ENCODE assay signal across 8 cellular contexts in the genomic region with DNA sequence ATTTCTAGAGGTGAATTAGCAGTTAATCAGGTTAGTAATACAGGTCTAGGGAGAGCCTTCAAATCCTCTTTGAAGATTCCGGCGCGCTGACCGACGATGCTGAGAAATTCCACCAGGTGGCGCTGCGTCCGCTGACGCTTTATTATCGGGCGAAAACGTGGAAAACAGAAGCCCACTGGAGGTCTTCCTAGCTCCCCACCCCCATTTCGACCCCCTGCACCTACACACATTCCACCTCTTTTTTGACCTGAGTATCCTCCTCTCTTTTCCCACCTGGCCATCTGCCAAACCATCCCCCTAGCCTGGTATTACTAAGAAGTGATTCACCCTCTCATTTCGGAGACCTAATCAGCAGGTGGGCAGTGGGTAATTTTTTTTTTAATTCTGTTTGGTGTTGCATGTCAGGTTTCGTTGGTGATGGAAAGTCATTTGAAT.
DNase-seq lines count a peak whose midpoint lies in the region; ATAC-seq and TF ChIP-seq lines count a peak whose summit lies in the region.

No MANE protein-coding gene starts in this region.

- peak; percentile 25 for DNase-seq in AG10803 (ENCODE audit: low read depth)
- peak; percentile 77 for DNase-seq in GM23338 (ENCODE audit: low spot score)
- DNase-seq in PC-9 = peak; percentile 70 to 72
- peak; percentile 82 for DNase-seq in activated effector memory CD4-positive, alpha-beta T cell treated with anti-CD3 and anti-CD28 coated beads, Interleukin-2, amount 50 U/mL, for 16 hours
- DNase-seq in head of caudate nucleus = peak; percentile 8 to 89 (median 72)
- peak; percentile 55 to 57 for DNase-seq in uterus

- no peak overlapping the region for H3K9ac ChIP-seq in parathyroid adenoma

- H3K36me3 ChIP-seq in GM23338 (ENCODE audit: insufficient read depth) = no peaks in the 10 kb centered on the region
- no peaks in the 10 kb centered on the region for H3K36me3 ChIP-seq in PC-9 (ENCODE audit: low read depth)
- no peaks in the 10 kb centered on the region for H3K36me3 ChIP-seq in parathyroid adenoma (ENCODE audit: control insufficient read depth, insufficient read depth, low read length)
- no peaks in the 10 kb centered on the region for H3K36me3 ChIP-seq in uterus

- CTCF ChIA-PET in PC-9 (lab: Charles Lee) = interaction anchor here (0.6 to 1.3 kb wide), 3 partner anchors 64 to 97 kb away, joined by 3 read pairs; no protein-coding TSS in a partner anchor

- H3K27me3 ChIP-seq in GM23338 (ENCODE audit: insufficient read depth) = no peaks in the 10 kb centered on the region
- H3K27me3 ChIP-seq in PC-9 (ENCODE audit: insufficient read depth, low read depth) = no peaks in the 10 kb centered on the region
- H3K27me3 ChIP-seq in parathyroid adenoma (ENCODE audit: control insufficient read depth, insufficient read depth, low read length) = no peaks in the 10 kb centered on the region
- H3K27me3 ChIP-seq in uterus = no peaks in the 10 kb centered on the region

- H3K27me3 Mint-ChIP-seq in GM23338 (ENCODE audit: insufficient read depth, low read depth, poor library complexity) = peaks cover 2% of the 10 kb centered on the region

- H3K36me3 Mint-ChIP-seq in GM23338 (ENCODE audit: low read depth) = no peaks in the 10 kb centered on the region

- POLR2A ChIA-PET in PC-9 (lab: Charles Lee; ENCODE audit: unreplicated experiment) = no interaction called here

- H3K9me3 ChIP-seq in PC-9 (ENCODE audit: insufficient read depth, low read depth) (no peaks in the 10 kb centered on the region), parathyroid adenoma (ENCODE audit: control insufficient read depth, low read length) (no peaks in the 10 kb centered on the region), uterus (no peaks in the 10 kb centered on the region)

- no peak for TF ChIP-seq POLR2A in uterus (IDR thresholded peaks at IDR 0.05)

- H3K4me2 ChIP-seq in GM23338 (peak overlapping the region; percentile 76), PC-9 (peak overlapping the region; percentile 65), parathyroid adenoma (ENCODE audit: low read length) (peak overlapping the region; percentile 39)

- peak; percentile 50 for ATAC-seq in GM23338
- no peak for ATAC-seq in GM21529 (IDR thresholded peaks at IDR 0.05; ENCODE audit: unreplicated experiment)

- intact Hi-C loops in PC-9 (cut with micrococcal nuclease; ENCODE audit: unreplicated experiment) = loop anchor here (1.0 to 2.0 kb wide), 7 partner anchors 42 to 303 kb away; no protein-coding TSS in a partner anchor
- intact Hi-C loops in head of caudate nucleus (cut with DNase I) = loop anchor here (5.0 kb wide), 1 partner anchor 300 kb away; no protein-coding TSS in a partner anchor
- intact Hi-C loops in uterus (cut with DNase I; ENCODE audit: low total_unique reads) = loop anchor here (10.0 kb wide), 1 partner anchor 302 kb away; no protein-coding TSS in a partner anchor

- no TSS peak for BruUV-seq in PC-9 (replicated peaks; lab: Mats Ljungman, UMichigan)

- no peaks in the 10 kb centered on the region; the same call in 2 of the 3 replicates for H3K9me3 Mint-ChIP-seq in GM23338

- H3K27ac ChIP-seq in GM23338 (ENCODE audit: low read depth) (no peak overlapping the region), PC-9 (peak overlapping the region; percentile 45), parathyroid adenoma (no peak overlapping the region), uterus (no peak overlapping the region)

- H3F3A ChIP-seq in GM23338 (replicated peaks; ENCODE audit: low read depth) (no peaks in the 10 kb centered on the region), PC-9 (ENCODE audit: insufficient read depth, low read depth) (no peaks in the 10 kb centered on the region)

- H3K9me2 ChIP-seq in GM23338 (ENCODE audit: insufficient read depth) (no peaks in the 10 kb centered on the region), PC-9 (ENCODE audit: insufficient read depth) (no peaks in the 10 kb centered on the region)

- H3K4me1 Mint-ChIP-seq in GM23338 = peaks cover 12% of the 10 kb centered on the region; the same call in 2 of the 3 replicates

- H3K79me2 ChIP-seq in GM23338 (replicated peaks; ENCODE audit: insufficient read depth) = no peaks in the 10 kb centered on the region
- no peaks in the 10 kb centered on the region for H3K79me2 ChIP-seq in PC-9 (ENCODE audit: low read depth)
- no peaks in the 10 kb centered on the region for H3K79me2 ChIP-seq in parathyroid adenoma

- H3K4me3 Mint-ChIP-seq in GM23338 = peak overlapping the region; percentile 31; the same call in 2 of the 3 replicates

- H3K27ac Mint-ChIP-seq in GM23338 = no peak overlapping the region

- H3K4me1 ChIP-seq in GM23338 (ENCODE audit: insufficient read depth) (no peaks in the 10 kb centered on the region), PC-9 (replicated peaks; ENCODE audit: insufficient read depth) (peaks cover 10% of the 10 kb centered on the region), parathyroid adenoma (no peaks in the 10 kb centered on the region), uterus (no peaks in the 10 kb centered on the region)

- H4K20me1 ChIP-seq in GM23338 (replicated peaks; ENCODE audit: insufficient read depth) (no peaks in the 10 kb centered on the region; the same call in 1 of the 2 replicates), PC-9 (ENCODE audit: insufficient read depth) (no peaks in the 10 kb centered on the region)

- TF ChIP-seq CTCF in AG10803 (conservative IDR thresholded peaks at IDR 0.05; ENCODE audit: low read length) (peak; percentile 83), GM23338 (conservative IDR thresholded peaks at IDR 0.05; ENCODE audit: low read depth in 2 of 2) (peak; percentile 77 to 85), PC-9 (conservative IDR thresholded peaks at IDR 0.05) (peak; percentile 98), parathyroid adenoma (IDR thresholded peaks at IDR 0.05) (peak; percentile 95), uterus (IDR thresholded peaks at IDR 0.05) (peak; percentile 79 to 92 (median 86))

- H3K4me3 ChIP-seq in AG10803 (ENCODE audit: low read length) (no peak overlapping the region), GM23338 (0 out of 2 replicates have a peak overlapping the region, but pooled peaks have one; percentile 32), PC-9 (peak overlapping the region; percentile 34; the same call in 1 of the 2 replicates), parathyroid adenoma (ENCODE audit: low read depth, low read length) (no peak overlapping the region), uterus (no peak overlapping the region)

- H2AFZ ChIP-seq in GM23338 = peak overlapping the region; percentile 99
- peak overlapping the region; percentile 52; the same call in 1 of the 2 replicates for H2AFZ ChIP-seq in PC-9
- H2AFZ ChIP-seq in parathyroid adenoma = peak overlapping the region; percentile 67

TF ChIP-seq in GM23338, 12 proteins besides CTCF, POLR2A, EP300 and RAD21:
- TF ChIP-seq EZH2phosphoT487 (IDR thresholded peaks at IDR 0.05; ENCODE audit: unreplicated experiment) = no peak
- no peak for TF ChIP-seq NANOG (IDR thresholded peaks at IDR 0.05; ENCODE audit: borderline replicate concordance)

Comparison
In these comparisons a context has a peak if more than half of its experiments do, and no peak if none do; other contexts are left out.
1. DNase-seq: peak in every context shown above with its lines; median percentile 82 in activated effector memory CD4-positive, alpha-beta T cell treated with anti-CD3 and anti-CD28 coated beads, Interleukin-2, amount 50 U/mL, for 16 hours; 77 in GM23338; 72 in head of caudate nucleus; 71 in PC-9; 56 in uterus; 25 in AG10803.
2. H3K4me3 ChIP-seq: peak in GM23338 (single experiment) and PC-9 (single experiment); none in AG10803 (single experiment), parathyroid adenoma (single experiment) and uterus (0 of 2).
3. Peak in every context shown above with its lines, with median percentiles within 50 percentile points of each other: CTCF ChIP-seq, H2AFZ ChIP-seq and H3K4me2 ChIP-seq.